In genomic region chr7:114860196-114860595, GRCh38 we compare ENCODE assay signal across 19 cellular contexts.
DNase-seq lines count a peak whose midpoint lies in the region; ATAC-seq, FAIRE-seq and TF ChIP-seq lines count a peak whose summit lies in the region.
"Had no signal": no experiment of that assay in that cellular context is flagged by ENCODE, and none has a peak within 500 bp of the region (broad histone marks: within the 10 kb centered on the region; RNA-seq: fewer than 3 reads in every experiment).

No MANE protein-coding gene starts in this region.

- H3K4me1 ChIP-seq in mammary epithelial cell (ENCODE audit: insufficient read depth, low read length) (peaks cover 11% of the 10 kb centered on the region), breast epithelium (no peaks in the 10 kb centered on the region), foreskin keratinocyte (peaks cover 10% of the 10 kb centered on the region), heart right ventricle (no peaks in the 10 kb centered on the region), SK-N-SH (ENCODE audit: control insufficient read depth in 1 of 2, insufficient read depth in 2 of 2, low read depth in 1 of 2, low read length in 1 of 2) (no peaks in the 10 kb centered on the region; a peak in 1 of 4 replicates)
- H3K4me1 ChIP-seq: BLaER1, HAP-1 had no signal

- in situ Hi-C loops in mammary epithelial cell (cut with MboI; ENCODE audit: low sequenced_read_pairs in 2 of 2), result loop anchor here in 1 of 2 donors (10.0 to 25.0 kb wide), 2 partner anchors 355 to 827 kb away; no protein-coding TSS in a partner anchor

- H3K4me3 ChIP-seq in mammary epithelial cell (replicated peaks in 1 of 3; ENCODE audit: insufficient read depth in 1 of 3, low read depth in 2 of 3, low read length in 3 of 3), result no peak overlapping the region
- no peak overlapping the region for H3K4me3 ChIP-seq in breast epithelium
- no peak overlapping the region for H3K4me3 ChIP-seq in bronchial epithelial cell (ENCODE audit: low read depth, low read length)
- no peak overlapping the region for H3K4me3 ChIP-seq in heart right ventricle
- no peak overlapping the region for H3K4me3 ChIP-seq in SK-N-SH (ENCODE audit: low read depth in 2 of 2, low read length in 1 of 2)
- H3K4me3 ChIP-seq: BLaER1, GM23248, HAP-1 had no signal

- no TSS peak for BruUV-seq in mammary epithelial cell (replicated peaks; lab: Mats Ljungman, UMichigan)

- H3K36me3 ChIP-seq in mammary epithelial cell (ENCODE audit: insufficient read depth, low read length) (no peaks in the 10 kb centered on the region), breast epithelium (no peaks in the 10 kb centered on the region), bronchial epithelial cell (ENCODE audit: control insufficient read depth, insufficient read depth, low read length) (no peaks in the 10 kb centered on the region), heart right ventricle (no peaks in the 10 kb centered on the region), SK-N-SH (replicated peaks in 1 of 2; ENCODE audit: control insufficient read depth in 1 of 2, insufficient read depth in 2 of 2, low read length in 1 of 2) (no peaks in the 10 kb centered on the region)
- H3K36me3 ChIP-seq: BLaER1, HAP-1 had no signal

- H3K79me2 ChIP-seq in mammary epithelial cell (ENCODE audit: insufficient read depth, low read length), result no peaks in the 10 kb centered on the region
- no peaks in the 10 kb centered on the region for H3K79me2 ChIP-seq in SK-N-SH (ENCODE audit: insufficient read depth)

- no peaks in the 10 kb centered on the region for H3K27me3 ChIP-seq in mammary epithelial cell (ENCODE audit: insufficient read depth, low read length)
- no peaks in the 10 kb centered on the region for H3K27me3 ChIP-seq in breast epithelium
- H3K27me3 ChIP-seq in bronchial epithelial cell (ENCODE audit: control insufficient read depth, insufficient read depth, low read length), result no peaks in the 10 kb centered on the region
- H3K27me3 ChIP-seq in foreskin keratinocyte, result no peaks in the 10 kb centered on the region
- no peaks in the 10 kb centered on the region for H3K27me3 ChIP-seq in heart right ventricle
- no peaks in the 10 kb centered on the region for H3K27me3 ChIP-seq in SK-N-SH (ENCODE audit: insufficient read depth)
- H3K27me3 ChIP-seq: BLaER1 had no signal

- DNase-seq in mammary epithelial cell (peak; percentile 60), breast epithelium (ENCODE audit: low spot score in 2 of 2) (no peak), bronchial epithelial cell (ENCODE audit: low read depth) (peak; percentile 92), foreskin keratinocyte (peak; percentile 77 to 88), occipital lobe (lab: John Stamatoyannopoulos, UW) (no peak), heart right ventricle (no peak), RPMI8226 (no peak), SK-N-SH (no peak)
- DNase-seq: CD4-positive, alpha-beta memory T cell; DMS153; DMS79; GDM1; GM23248 had no signal

- no peak for TF ChIP-seq EP300 in SK-N-SH (IDR thresholded peaks at IDR 0.05; ENCODE audit: borderline replicate concordance in 1 of 2, low read depth in 1 of 2, low read length in 1 of 2)

- no peaks in the 10 kb centered on the region for H3K9me2 ChIP-seq in SK-N-SH

- no peak overlapping the region for H3K27ac ChIP-seq in mammary epithelial cell (ENCODE audit: insufficient read depth, low read depth, low read length)
- H3K27ac ChIP-seq in breast epithelium, result no peak overlapping the region
- no peak overlapping the region for H3K27ac ChIP-seq in foreskin keratinocyte
- H3K27ac ChIP-seq in heart right ventricle, result no peak overlapping the region
- no peak overlapping the region for H3K27ac ChIP-seq in SK-N-SH (ENCODE audit: low read depth in 2 of 2, low read length in 1 of 2)
- H3K27ac ChIP-seq: 22Rv1, BLaER1, GM23248, HL-60 had no signal

- no peak overlapping the region for H3K4me2 ChIP-seq in mammary epithelial cell (ENCODE audit: insufficient read depth, low read depth, low read length)
- H3K4me2 ChIP-seq in SK-N-SH, result no peak overlapping the region
- H3K4me2 ChIP-seq: BLaER1 had no signal

- intact Hi-C loops in mammary epithelial cell (cut with micrococcal nuclease) (loop anchor here (10.0 kb wide), 2 partner anchors 495 to 885 kb away; no protein-coding TSS in a partner anchor), breast epithelium (cut with DNase I; ENCODE audit: low total_unique reads) (no loop called here), heart right ventricle (cut with DNase I) (loop anchor here in 7 of 10 donors (10.0 kb wide), 3 partner anchors 365 to 815 kb away; no protein-coding TSS in a partner anchor)

- H3K9ac ChIP-seq in mammary epithelial cell (ENCODE audit: insufficient read depth, low read length), result no peak overlapping the region
- H3K9ac ChIP-seq in SK-N-SH, result no peak overlapping the region
- H3K9ac ChIP-seq: BLaER1, GM23248 had no signal

- TF ChIP-seq CTCF in mammary epithelial cell (conservative IDR thresholded peaks at IDR 0.05 in 1 of 2, IDR thresholded peaks at IDR 0.05 in 1 of 2; ENCODE audit: extremely low read depth in 1 of 2, insufficient read depth in 1 of 2, low read depth in 1 of 2, low read length in 2 of 2) (no peak), breast epithelium (IDR thresholded peaks at IDR 0.05) (no peak), bronchial epithelial cell (IDR thresholded peaks at IDR 0.05; ENCODE audit: insufficient read depth, low read length, severe bottlenecking) (no peak), foreskin keratinocyte (conservative IDR thresholded peaks at IDR 0.05) (no peak), heart right ventricle (IDR thresholded peaks at IDR 0.05) (no peak), SK-N-SH (IDR thresholded peaks at IDR 0.05) (no peak)

- CTCF ChIA-PET in mammary epithelial cell (lab: Charles Lee; ENCODE audit: low non-redundant PET) (no interaction called here), SK-N-SH (lab: Yijun Ruan, JAX) (no interaction called here)

- H3F3A ChIP-seq in SK-N-SH (replicated peaks; ENCODE audit: insufficient read depth), result no peaks in the 10 kb centered on the region

- TF ChIP-seq RAD21 in SK-N-SH (IDR thresholded peaks at IDR 0.05; ENCODE audit: low read length), result no peak

- H4K20me1 ChIP-seq in mammary epithelial cell (ENCODE audit: insufficient read depth, low read length), result no peaks in the 10 kb centered on the region
- H4K20me1 ChIP-seq in SK-N-SH (ENCODE audit: insufficient read depth), result no peaks in the 10 kb centered on the region
- H4K20me1 ChIP-seq: BLaER1 had no signal

- H3K9me3 ChIP-seq in mammary epithelial cell (replicated peaks; ENCODE audit: insufficient read depth, low read length) (no peaks in the 10 kb centered on the region), breast epithelium (no peaks in the 10 kb centered on the region), heart right ventricle (no peaks in the 10 kb centered on the region), SK-N-SH (no peaks in the 10 kb centered on the region)
- H3K9me3 ChIP-seq: BLaER1, HAP-1 had no signal

- no peak for TF ChIP-seq POLR2A in breast epithelium (IDR thresholded peaks at IDR 0.05)

- 29% methylated on average over 2 of the region's 2 CpGs for WGBS in mammary epithelial cell (ENCODE audit: low coverage, missing lambda C conversion rate)
- WGBS in heart right ventricle, 2 donors, result 86 to 90% methylated on average over 2 of the region's 2 CpGs
- 2% methylated on average over 2 of the region's 2 CpGs for WGBS in SK-N-SH (ENCODE audit: low lambda C conversion rate)

- no peak overlapping the region for H2AFZ ChIP-seq in mammary epithelial cell (ENCODE audit: low read depth, low read length)
- no peak overlapping the region for H2AFZ ChIP-seq in SK-N-SH (ENCODE audit: low read depth)
- H2AFZ ChIP-seq: GM23248 had no signal

- POLR2A ChIA-PET in SK-N-SH (lab: Yijun Ruan, JAX), result no interaction called here

- no peak for FAIRE-seq in bronchial epithelial cell (lab: Jason Lieb, UNC)
- FAIRE-seq: GM12892, GM18507 had no signal

- peak; percentile 93 for ATAC-seq in foreskin keratinocyte
- ATAC-seq in heart right ventricle, result no peak

- dilution Hi-C loops in mammary epithelial cell (cut with HindIII; ENCODE audit: low sequenced_read_pairs), result no loop called here

TF ChIP-seq in SK-N-SH, 30 proteins besides CTCF, POLR2A, EP300 and RAD21 (continues in another document):
- TF ChIP-seq TEAD4 (IDR thresholded peaks at IDR 0.05; ENCODE audit: borderline replicate concordance, insufficient read depth) (no peak), CHD2 (IDR thresholded peaks at IDR 0.05; ENCODE audit: low read length, partially characterized antibody) (no peak), POLR2AphosphoS5 (IDR thresholded peaks at IDR 0.05; ENCODE audit: low read depth, low read length) (no peak), ELF1 (IDR thresholded peaks at IDR 0.05) (no peak), GABPA (IDR thresholded peaks at IDR 0.05; ENCODE audit: low read depth) (no peak), FOXJ3 (CRISPR knock-in tag; IDR thresholded peaks at IDR 0.05) (no peak), FOSL2 (IDR thresholded peaks at IDR 0.05; ENCODE audit: borderline replicate concordance, low read depth) (no peak), ZBTB33 (IDR thresholded peaks at IDR 0.05; ENCODE audit: borderline replicate concordance, low read depth) (no peak), SMC3 (IDR thresholded peaks at IDR 0.05; ENCODE audit: low read depth, low read length) (no peak), EZH2phosphoT487 (IDR thresholded peaks at IDR 0.05; ENCODE audit: borderline replicate concordance, low read depth) (no peak)
- TF ChIP-seq, protein P1, sequence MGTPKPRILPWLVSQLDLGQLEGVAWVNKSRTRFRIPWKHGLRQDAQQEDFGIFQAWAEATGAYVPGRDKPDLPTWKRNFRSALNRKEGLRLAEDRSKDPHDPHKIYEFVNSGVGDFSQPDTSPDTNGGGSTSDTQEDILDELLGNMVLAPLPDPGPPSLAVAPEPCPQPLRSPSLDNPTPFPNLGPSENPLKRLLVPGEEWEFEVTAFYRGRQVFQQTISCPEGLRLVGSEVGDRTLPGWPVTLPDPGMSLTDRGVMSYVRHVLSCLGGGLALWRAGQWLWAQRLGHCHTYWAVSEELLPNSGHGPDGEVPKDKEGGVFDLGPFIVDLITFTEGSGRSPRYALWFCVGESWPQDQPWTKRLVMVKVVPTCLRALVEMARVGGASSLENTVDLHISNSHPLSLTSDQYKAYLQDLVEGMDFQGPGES (IDR thresholded peaks at IDR 0.05; ENCODE audit: low read depth, low read length), result no peak

Comparison
In these comparisons a context has a peak if more than half of its experiments do, and no peak if none do; other contexts are left out.
1. DNase-seq: peak in mammary epithelial cell (single experiment), bronchial epithelial cell (single experiment) and foreskin keratinocyte (2 of 2); none in breast epithelium (0 of 2), occipital lobe (single experiment), heart right ventricle (0 of 2), RPMI8226 (single experiment) and SK-N-SH (single experiment).